Comparison of ENCODE assay signal across 8 cellular contexts in genomic region chr17:81917565-81918332, GRCh38. TPM values are rescaled to one million over a fixed set of nuclear protein-coding genes. Genes with fewer than 3 reads are reported as not detected.
DNase-seq lines count a peak whose midpoint lies in the region; ATAC-seq and TF ChIP-seq lines count a peak whose summit lies in the region.

Gene SIRT7 (minus strand): TSS chr17:81918176. CDS start chr17:81918131, 45 bp downstream.

- H3K9ac ChIP-seq in MM.1S (ENCODE audit: low read length): peak within 1 kb of the TSS; percentile 65; the same call in 1 of the 2 replicates

- peaks cover 14% of the 10 kb centered on the region; the same call in 1 of the 2 replicates for H3F3A ChIP-seq in MM.1S (ENCODE audit: insufficient read depth, low read length)

- H3K9me3 ChIP-seq in MM.1S (replicated peaks; ENCODE audit: insufficient read depth, low read length) (no peaks in the 10 kb centered on the region), gastroesophageal sphincter (no peaks in the 10 kb centered on the region)

- no peaks in the 10 kb centered on the region for H4K20me1 ChIP-seq in MM.1S (ENCODE audit: insufficient read depth, low read length)

- no peak for TF ChIP-seq EP300 in gastroesophageal sphincter (IDR thresholded peaks at IDR 0.05)

- peaks cover 68% of the 10 kb centered on the region for H3K79me2 ChIP-seq in MM.1S (ENCODE audit: low read length)

- WGBS in gastroesophageal sphincter (ENCODE audit: low coverage in 1 of 2), 2 donors: 3 to 7% methylated on average over 3 to 5 of the region's 94 CpGs

- no peak within 1 kb of the TSS for H3K27ac ChIP-seq in MM.1S (ENCODE audit: low read length)
- H3K27ac ChIP-seq in gastroesophageal sphincter: peak within 1 kb of the TSS; percentile 35 to 89 (median 81)

- TF ChIP-seq POLR2A in gastroesophageal sphincter (IDR thresholded peaks at IDR 0.05): peak; percentile 70 to 76

- ATAC-seq in gastroesophageal sphincter: peak; percentile 83

- no peak for TF ChIP-seq CTCF in MM.1S (IDR thresholded peaks at IDR 0.05; ENCODE audit: low read length)
- TF ChIP-seq CTCF in gastroesophageal sphincter (IDR thresholded peaks at IDR 0.05): no peak

- H3K27me3 ChIP-seq in MM.1S (replicated peaks; ENCODE audit: insufficient read depth, low read length) (no peaks in the 10 kb centered on the region), gastroesophageal sphincter (no peaks in the 10 kb centered on the region)

- H2AFZ ChIP-seq in MM.1S (ENCODE audit: low read length): no peak within 1 kb of the TSS

- peak within 1 kb of the TSS; percentile 75 for H3K4me2 ChIP-seq in MM.1S (ENCODE audit: low read depth, low read length)

- H3K4me3 ChIP-seq in MM.1S (ENCODE audit: low read length): peak within 1 kb of the TSS; percentile 84
- peak within 1 kb of the TSS; percentile 72 to 98 for H3K4me3 ChIP-seq in gastroesophageal sphincter

- H3K9me2 ChIP-seq in MM.1S (replicated peaks; ENCODE audit: insufficient read depth, low read length): no peaks in the 10 kb centered on the region

- DNase-seq in DMS153 treated with DMSO at 0.1 percent for 48 hours (lab: John Stamatoyannopoulos, UW; ENCODE audit: unreplicated experiment) (peak; percentile 59), GOT3 (lab: John Stamatoyannopoulos, UW) (peak; percentile 40), MM.1S (peak; percentile 83), SK-N-DZ (ENCODE audit: low spot score) (peak; percentile 81), nucleus accumbens (lab: John Stamatoyannopoulos, UW) (peak in 53 of 56 donors; percentile 22 to 91 (median 76)), superior temporal gyrus (ENCODE audit: extremely low spot score) (peak; percentile 89)
- peak; percentile 77 for DNase-seq in activated naive CD4-positive, alpha-beta T cell treated with Interleukin-2 at 50 U/mL for 16 hours

- H3K4me1 ChIP-seq in MM.1S (ENCODE audit: low read length): peaks cover 5% of the 10 kb centered on the region
- H3K4me1 ChIP-seq in gastroesophageal sphincter: peaks cover 6 to 69% (median 20%) of the 10 kb centered on the region in 3 donors

- peaks cover 6% of the 10 kb centered on the region; the same call in 1 of the 2 replicates for H3K36me3 ChIP-seq in MM.1S (replicated peaks; ENCODE audit: insufficient read depth, low read length)
- H3K36me3 ChIP-seq in gastroesophageal sphincter: peaks cover 0 to 68% of the 10 kb centered on the region in 2 donors

RNA-seq across cellular contexts. Expression of gene SIRT7, which starts in this region (rescaled TPM):
- 13.1 and 31.6 TPM in 2 replicates for polyA plus RNA-seq in SK-N-DZ (2014; cell fraction: cytosol; rRNA removed)
- 103 and 122 TPM in 2 replicates for polyA plus RNA-seq in SK-N-DZ (2014; cell fraction: nucleus; rRNA removed)
- 10 to 100 TPM; 14.3 to 24.1 (median 18.3) TPM for total RNA-seq in gastroesophageal sphincter
